Comparison of ENCODE assay signal across 15 cellular contexts in genomic region chr11:106133529-106133928, GRCh38. TPM values are rescaled to one million over a fixed set of nuclear protein-coding genes. Genes with fewer than 3 reads are reported as not detected.
DNase-seq lines count a peak whose midpoint lies in the region; ATAC-seq, FAIRE-seq and TF ChIP-seq lines count a peak whose summit lies in the region.
"Had no signal": no experiment of that assay in that cellular context is flagged by ENCODE, and none has a peak within 500 bp of the region (broad histone marks: within the 10 kb centered on the region; RNA-seq: fewer than 3 reads in every experiment).

No MANE protein-coding gene starts in this region.

- in situ Hi-C loops in HepG2 (cut with HindIII; ENCODE audit: extremely low pct_ligation_motif_present, low pct_unique_long_range_greater_than_20kb): no loop called here

- H4K20me1 ChIP-seq in HepG2 (ENCODE audit: insufficient read depth, low read length): no peaks in the 10 kb centered on the region
- H4K20me1 ChIP-seq: BLaER1 had no signal

- no peak for FAIRE-seq in HepG2 (lab: Jason Lieb, UNC)

- no peaks in the 10 kb centered on the region for H3K36me3 ChIP-seq in HepG2 (replicated peaks in 1 of 2; ENCODE audit: control insufficient read depth in 1 of 2, insufficient read depth in 2 of 2, low read length in 2 of 2)
- no peaks in the 10 kb centered on the region for H3K36me3 ChIP-seq in right lobe of liver
- H3K36me3 ChIP-seq: BLaER1 had no signal

- no peak overlapping the region for H3K4me3 ChIP-seq in HepG2 (replicated peaks in 1 of 3; ENCODE audit: insufficient read depth in 1 of 3, low read depth in 2 of 3, low read length in 3 of 3)
- no peak overlapping the region for H3K4me3 ChIP-seq in right lobe of liver
- H3K4me3 ChIP-seq: BLaER1 had no signal

- H2AFZ ChIP-seq in HepG2 (ENCODE audit: low read length): no peak overlapping the region

- no peak for TF ChIP-seq EP300 in HepG2 (IDR thresholded peaks at IDR 0.05; ENCODE audit: low read depth in 2 of 2, low read length in 2 of 2)
- no peak for TF ChIP-seq EP300 in HepG2 (CRISPR knock-in tag; IDR thresholded peaks at IDR 0.05; ENCODE audit: borderline replicate concordance)

- H3K4me1 ChIP-seq in HepG2 (ENCODE audit: insufficient read depth, low read length) (no peaks in the 10 kb centered on the region), right lobe of liver (no peaks in the 10 kb centered on the region)
- H3K4me1 ChIP-seq: BLaER1 had no signal

- intact Hi-C loops in HepG2 (cut with micrococcal nuclease; ENCODE audit: unreplicated experiment) (no loop called here), right lobe of liver (cut with DNase I) (no loop called here)

- CTCF ChIA-PET in HepG2 (lab: Yijun Ruan, JAX; ENCODE audit: low intra/inter-chr PET ratio, low total read pairs): no interaction called here
- CTCF ChIA-PET in activated CD8-positive, alpha-beta T cell treated with anti-CD3 and anti-CD28 coated beads, Interleukin-2, amount 10 ng/mL, durations not matched to agents 7 days and 5 days (lab: Charles Lee): interaction anchor here (1.2 to 1.4 kb wide), 2 partner anchors 42 to 47 kb away, joined by 3 to 4 read pairs; no protein-coding TSS in a partner anchor

- H3K36me3 Mint-ChIP-seq in activated CD8-positive, alpha-beta T cell treated with anti-CD3 and anti-CD28 coated beads, Interleukin-2, amount 10 ng/mL, durations not matched to agents 7 days and 5 days (ENCODE audit: low read depth): no peaks in the 10 kb centered on the region
- H3K36me3 Mint-ChIP-seq: naive B cell had no signal

- H3K9ac ChIP-seq in HepG2 (ENCODE audit: insufficient read depth, low read depth, low read length): no peak overlapping the region
- H3K9ac ChIP-seq: BLaER1 had no signal

- H3K27ac ChIP-seq in HepG2 (ENCODE audit: extremely low read length, insufficient read depth, low read length) (no peak overlapping the region), right lobe of liver (no peak overlapping the region)
- H3K27ac ChIP-seq: BLaER1 had no signal

- no peaks in the 10 kb centered on the region for H3K79me2 ChIP-seq in HepG2 (ENCODE audit: insufficient read depth, low read length)

- TF ChIP-seq POLR2A in HepG2 (IDR thresholded peaks at IDR 0.05; ENCODE audit: insufficient read depth in 1 of 2, low read depth in 2 of 2, low read length in 2 of 2) (no peak), right lobe of liver (IDR thresholded peaks at IDR 0.05) (no peak)

- no peaks in the 10 kb centered on the region for H3K27me3 ChIP-seq in HepG2 (ENCODE audit: control insufficient read depth in 1 of 2, insufficient read depth in 2 of 2, low read length in 2 of 2)
- no peaks in the 10 kb centered on the region for H3K27me3 ChIP-seq in right lobe of liver
- H3K27me3 ChIP-seq: BLaER1 had no signal

- no TSS peak for BruUV-seq in HepG2 (replicated peaks; lab: Mats Ljungman, UMichigan)

- POLR2A ChIA-PET in HepG2 (lab: Yijun Ruan, JAX): no interaction called here
- POLR2A ChIA-PET in activated CD8-positive, alpha-beta T cell treated with anti-CD3 and anti-CD28 coated beads, Interleukin-2, amount 10 ng/mL, durations not matched to agents 7 days and 5 days (lab: Charles Lee): no interaction called here

- peaks cover 2% of the 10 kb centered on the region for H3K27me3 Mint-ChIP-seq in activated CD8-positive, alpha-beta T cell treated with anti-CD3 and anti-CD28 coated beads, Interleukin-2, amount 10 ng/mL, durations not matched to agents 7 days and 5 days (ENCODE audit: low read depth)

- H3K9me3 ChIP-seq in HepG2 (ENCODE audit: low read length) (no peaks in the 10 kb centered on the region), right lobe of liver (no peaks in the 10 kb centered on the region)

- no peak overlapping the region for H3K4me3 Mint-ChIP-seq in activated CD8-positive, alpha-beta T cell treated with anti-CD3 and anti-CD28 coated beads, Interleukin-2, amount 10 ng/mL, durations not matched to agents 7 days and 5 days
- H3K4me3 Mint-ChIP-seq: activated B cell treated with CpG ODN at 0.5 μM for 24 hours, naive B cell had no signal

- ATAC-seq in HepG2 (no peak), right lobe of liver (no peak), GM19397 (IDR thresholded peaks at IDR 0.05; ENCODE audit: unreplicated experiment) (no peak)
- ATAC-seq in activated CD8-positive, alpha-beta T cell treated with anti-CD3 and anti-CD28 coated beads, Interleukin-2, amount 10 ng/mL, durations not matched to agents 7 days and 5 days: no peak

- DNase-seq in HepG2 (ENCODE audit: low spot score): no peak
- no peak for DNase-seq in right lobe of liver
- peak; percentile 16 for DNase-seq in NCI-H69 (lab: John Stamatoyannopoulos, UW)
- DNase-seq in dermis blood vessel endothelial cell: peak; percentile 12
- DNase-seq in activated CD8-positive, alpha-beta T cell treated with anti-CD3 and anti-CD28 coated beads, Interleukin-2, amount 10 ng/mL, durations not matched to agents 7 days and 5 days: no peak
- no peak for DNase-seq in 8988T
- DNase-seq in NCI-H82 (lab: John Stamatoyannopoulos, UW): no peak
- DNase-seq: activated B cell treated with CpG ODN at 0.5 μM for 24 hours; activated naive CD4-positive, alpha-beta T cell treated with Interleukin-2 at 50 U/mL for 16 hours; effector CD8-positive, alpha-beta T cell; naive B cell; NCI-H1048; stimulated activated naive CD4-positive, alpha-beta T cell treated with Interleukin-2 at 50 U/mL for 16 hours had no signal

- H3K27ac Mint-ChIP-seq in activated CD8-positive, alpha-beta T cell treated with anti-CD3 and anti-CD28 coated beads, Interleukin-2, amount 10 ng/mL, durations not matched to agents 7 days and 5 days: no peak overlapping the region
- H3K27ac Mint-ChIP-seq: activated B cell treated with CpG ODN at 0.5 μM for 24 hours, naive B cell had no signal

- no peak overlapping the region for H3K4me2 ChIP-seq in HepG2 (ENCODE audit: low read depth, low read length)
- H3K4me2 ChIP-seq: BLaER1 had no signal

- no peak for TF ChIP-seq RAD21 in HepG2 (CRISPR knock-in tag; IDR thresholded peaks at IDR 0.05)

- H3K4me1 Mint-ChIP-seq in activated CD8-positive, alpha-beta T cell treated with anti-CD3 and anti-CD28 coated beads, Interleukin-2, amount 10 ng/mL, durations not matched to agents 7 days and 5 days (ENCODE audit: low read depth): no peaks in the 10 kb centered on the region
- H3K4me1 Mint-ChIP-seq: activated B cell treated with CpG ODN at 0.5 μM for 24 hours, naive B cell had no signal

- TF ChIP-seq CTCF in HepG2 (CRISPR knock-in tag; IDR thresholded peaks at IDR 0.05) (peak; percentile 19; the same call in 1 of the 2 replicates), right lobe of liver (IDR thresholded peaks at IDR 0.05) (peak in 1 of 4 donors; percentile 16)

- no peaks in the 10 kb centered on the region for H3K9me3 Mint-ChIP-seq in activated CD8-positive, alpha-beta T cell treated with anti-CD3 and anti-CD28 coated beads, Interleukin-2, amount 10 ng/mL, durations not matched to agents 7 days and 5 days (ENCODE audit: insufficient read depth)

RNA-seq across cellular contexts. Expression of gene AASDHPPT, which starts 56.1 kb away (rescaled TPM):
- 43.7 and 80.2 TPM in 2 replicates for total RNA-seq in HepG2 (2016; rRNA removed; fragmentation: Illumina TruSeq; extraction: Trizol)
- 3.1 and 3.5 TPM in 2 replicates for total RNA-seq in HepG2 (2016; cell fraction: cytosol; rRNA removed; fragmentation: Illumina TruSeq; extraction: Trizol; ENCODE audit: low read depth)
- total RNA-seq in HepG2 (2016; cell fraction: insoluble cytoplasmic fraction; rRNA removed; fragmentation: Illumina TruSeq; extraction: Trizol): 46.3 and 90.6 TPM in 2 replicates
- 13.5 and 15.0 TPM in 2 replicates for total RNA-seq in HepG2 (2016; cell fraction: membrane; rRNA removed; fragmentation: Illumina TruSeq; extraction: Trizol)
- total RNA-seq in HepG2 (2016; cell fraction: nucleus; rRNA removed; fragmentation: Illumina TruSeq; extraction: Trizol): 26.3 and 30.1 TPM in 2 replicates
- polyA plus RNA-seq in HepG2 (2011; rRNA removed): 17.2 and 20.2 TPM in 2 replicates
- polyA plus RNA-seq in HepG2 (2011; cell fraction: cytosol; rRNA removed): 11.5 and 14.9 TPM in 2 replicates
- 5.5 and 8.0 TPM in 2 replicates for polyA plus RNA-seq in HepG2 (2011; cell fraction: nucleus; rRNA removed)
- 20.8 and 29.1 TPM in 2 replicates for polyA plus RNA-seq in HepG2 (2012)
- polyA plus RNA-seq in HepG2 (2016; cell fraction: cytosol; fragmentation: Illumina TruSeq; extraction: Trizol; ENCODE audit: low read depth): 2.0 and 2.9 TPM in 2 replicates
- polyA plus RNA-seq in HepG2 (2016; cell fraction: insoluble cytoplasmic fraction; fragmentation: Illumina TruSeq; extraction: Trizol; ENCODE audit: low read depth): 71.2 and 77.4 TPM in 2 replicates
- polyA plus RNA-seq in HepG2 (2016; cell fraction: membrane; fragmentation: Illumina TruSeq; extraction: Trizol; ENCODE audit: low read depth): 6.2 and 7.0 TPM in 2 replicates
- polyA plus RNA-seq in HepG2 (2016; cell fraction: nucleus; fragmentation: Illumina TruSeq; extraction: Trizol; ENCODE audit: insufficient read depth, low read depth): 28.1 and 28.7 TPM in 2 replicates
- polyA minus RNA-seq in HepG2 (2011; rRNA and poly(A)+ RNA removed; ENCODE audit: low replicate concordance): 18.1 and 47.8 TPM in 2 replicates
- polyA minus RNA-seq in HepG2 (2011; cell fraction: cytosol; rRNA and poly(A)+ RNA removed): 24.5 and 26.0 TPM in 2 replicates
- polyA minus RNA-seq in HepG2 (2011; cell fraction: nucleus; rRNA and poly(A)+ RNA removed): 31.3 and 31.5 TPM in 2 replicates
- 10 to 100 TPM; 15.4 to 30.5 (median 23.0) TPM for total RNA-seq in right lobe of liver
- 41.5 and 56.0 TPM in 2 replicates for total RNA-seq in dermis blood vessel endothelial cell
- total RNA-seq in activated CD8-positive, alpha-beta T cell treated with anti-CD3 and anti-CD28 coated beads, Interleukin-2, amount 10 ng/mL, durations not matched to agents 7 days and 5 days: 10 to 100 TPM; 30.9 to 31.2 TPM

RNA-seq across cellular contexts. Expression of gene KBTBD3, which starts 56.4 kb away (rescaled TPM):
- total RNA-seq in HepG2 (2016; rRNA removed; fragmentation: Illumina TruSeq; extraction: Trizol): 1.7 and 1.8 TPM in 2 replicates
- 0.20 and 1.8 TPM in 2 replicates for total RNA-seq in HepG2 (2016; cell fraction: cytosol; rRNA removed; fragmentation: Illumina TruSeq; extraction: Trizol; ENCODE audit: low read depth)
- 2.7 and 4.4 TPM in 2 replicates for total RNA-seq in HepG2 (2016; cell fraction: insoluble cytoplasmic fraction; rRNA removed; fragmentation: Illumina TruSeq; extraction: Trizol)
- 2.0 and 2.1 TPM in 2 replicates for total RNA-seq in HepG2 (2016; cell fraction: membrane; rRNA removed; fragmentation: Illumina TruSeq; extraction: Trizol)
- total RNA-seq in HepG2 (2016; cell fraction: nucleus; rRNA removed; fragmentation: Illumina TruSeq; extraction: Trizol): 3.1 and 4.8 TPM in 2 replicates
- polyA plus RNA-seq in HepG2 (2011; rRNA removed): 5.9 and 7.4 TPM in 2 replicates
- polyA plus RNA-seq in HepG2 (2011; cell fraction: cytosol; rRNA removed): 1.1 and 1.7 TPM in 2 replicates
- 0.92 and 2.1 TPM in 2 replicates for polyA plus RNA-seq in HepG2 (2011; cell fraction: nucleus; rRNA removed)
- polyA plus RNA-seq in HepG2 (2012): 2.2 and 3.0 TPM in 2 replicates
- polyA plus RNA-seq in HepG2 (2016; cell fraction: cytosol; fragmentation: Illumina TruSeq; extraction: Trizol; ENCODE audit: low read depth): 1.2 and 1.6 TPM in 2 replicates
- polyA plus RNA-seq in HepG2 (2016; cell fraction: insoluble cytoplasmic fraction; fragmentation: Illumina TruSeq; extraction: Trizol; ENCODE audit: low read depth): 3.0 and 4.3 TPM in 2 replicates
- polyA plus RNA-seq in HepG2 (2016; cell fraction: membrane; fragmentation: Illumina TruSeq; extraction: Trizol; ENCODE audit: low read depth): 1.4 and 2.3 TPM in 2 replicates
- polyA plus RNA-seq in HepG2 (2016; cell fraction: nucleus; fragmentation: Illumina TruSeq; extraction: Trizol; ENCODE audit: insufficient read depth, low read depth): 1.8 and 3.8 TPM in 2 replicates
- 2.0 and 3.6 TPM in 2 replicates for polyA minus RNA-seq in HepG2 (2011; rRNA and poly(A)+ RNA removed; ENCODE audit: low replicate concordance)
- polyA minus RNA-seq in HepG2 (2011; cell fraction: cytosol; rRNA and poly(A)+ RNA removed): 0.44 and 1.3 TPM in 2 replicates
- polyA minus RNA-seq in HepG2 (2011; cell fraction: nucleus; rRNA and poly(A)+ RNA removed): 16.2 and 17.7 TPM in 2 replicates
- total RNA-seq in right lobe of liver: 1 to 10 TPM; 1.9 to 5.0 (median 2.6) TPM
- 3.4 and 3.9 TPM in 2 replicates for total RNA-seq in dermis blood vessel endothelial cell
- 1 to 10 TPM; 6.2 to 7.7 TPM for total RNA-seq in activated CD8-positive, alpha-beta T cell treated with anti-CD3 and anti-CD28 coated beads, Interleukin-2, amount 10 ng/mL, durations not matched to agents 7 days and 5 days

Comparison
In these comparisons a context has a peak if more than half of its experiments do, and no peak if none do; other contexts are left out.
1. DNase-seq: peak in NCI-H69 (single experiment) and dermis blood vessel endothelial cell (single experiment); none in HepG2 (single experiment), right lobe of liver (0 of 3), activated CD8-positive, alpha-beta T cell treated with anti-CD3 and anti-CD28 coated beads, Interleukin-2, amount 10 ng/mL, durations not matched to agents 7 days and 5 days (single experiment), 8988T (single experiment) and NCI-H82 (single experiment).